33 cellular contexts compared by ENCODE assay signal in the genomic region with DNA sequence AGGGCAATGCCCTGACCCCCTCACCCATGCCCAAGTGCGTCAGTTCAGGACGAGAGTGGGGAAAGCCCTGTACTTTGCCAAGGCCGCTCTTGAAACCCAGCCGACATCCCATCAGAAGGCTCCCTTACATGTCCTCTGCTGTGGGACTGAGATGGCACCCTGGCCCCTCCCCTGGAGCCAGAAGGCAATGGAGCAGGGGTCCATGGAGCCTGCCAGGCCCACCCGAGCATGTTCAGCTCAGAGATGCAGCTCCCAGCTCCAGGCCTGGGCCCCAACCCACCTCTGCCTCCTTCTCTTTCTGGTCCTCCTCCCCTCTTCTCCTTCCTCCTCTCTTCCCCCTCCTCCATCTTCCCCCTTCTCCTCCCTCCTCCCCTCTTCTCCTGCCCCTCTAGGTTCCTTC.
"Had no signal": no experiment of that assay in that cellular context is flagged by ENCODE, and none has a peak within 500 bp of the region (broad histone marks: within the 10 kb centered on the region; RNA-seq: fewer than 3 reads in every experiment).

No MANE protein-coding gene starts in this region.

- H3K4me1 ChIP-seq: breast epithelium had no signal

- H3K27ac ChIP-seq: adrenal gland, body of pancreas, brain microvascular endothelial cell, breast epithelium, VCaP had no signal

- H3K27me3 ChIP-seq: body of pancreas, brain microvascular endothelial cell had no signal

- H3K36me3 ChIP-seq: adrenal gland, brain microvascular endothelial cell, breast epithelium had no signal

- DNase-seq: activated B cell treated with CpG ODN at 0.5 μM for 24 hours; activated CD4-positive, alpha-beta memory T cell treated with anti-CD3 and anti-CD28 coated beads for 36 hours; activated CD4-positive, alpha-beta T cell treated with anti-CD3 and anti-CD28 coated beads for 4 hours; activated CD4-positive, alpha-beta T cell treated with anti-CD3 and anti-CD28 coated beads, Interleukin-2, amount 10 ng/mL, durations not matched to agents 24 days and 14 days; activated CD4-positive, alpha-beta T cell treated with anti-CD3 and anti-CD28 coated beads, Interleukin-2, amount 50 U/mL, for 1 hour; activated CD4-positive, alpha-beta T cell treated with anti-CD3 and anti-CD28 coated beads, Interleukin-2, amount 50 U/mL, for 4 hours; activated CD4-positive, CD25-positive, alpha-beta regulatory T cell treated with anti-CD3 and anti-CD28 coated beads, Interleukin-2, amount 50 U/mL, for 72 hours; activated CD8-positive, alpha-beta memory T cell treated with anti-CD3 and anti-CD28 coated beads for 24 hours; activated CD8-positive, alpha-beta memory T cell treated with anti-CD3 and anti-CD28 coated beads, Interleukin-2, amount 10 ng/mL, durations not matched to agents 7 days and 5 days; activated CD8-positive, alpha-beta T cell treated with anti-CD3 and anti-CD28 coated beads, Interleukin-2, amount 10 ng/mL, durations not matched to agents 7 days and 5 days; activated effector memory CD4-positive, alpha-beta T cell treated with anti-CD3 and anti-CD28 coated beads, Interleukin-2, amount 50 U/mL, for 16 hours; activated gamma-delta T cell treated with Interleukin-2 at 50 U/mL for 16 hours; activated naive CD4-positive, alpha-beta T cell; activated naive CD4-positive, alpha-beta T cell treated with anti-CD3 and anti-CD28 coated beads for 36 hours; activated naive CD4-positive, alpha-beta T cell treated with anti-CD3 and anti-CD28 coated beads, Interleukin-2, amount 50 U/mL, for 16 hours; activated naive CD8-positive, alpha-beta T cell treated with anti-CD3 and anti-CD28 coated beads for 36 hours; activated T-cell treated with anti-CD3 and anti-CD28 coated beads for 4 hours; activated T-cell treated with anti-CD3 and anti-CD28 coated beads, Interleukin-2, amount 50 U/mL, for 1 hour; activated T-cell treated with anti-CD3 and anti-CD28 coated beads, Interleukin-2, amount 50 U/mL, for 4 hours; activated T-cell treated with anti-CD3 and anti-CD28 coated beads, Interleukin-2, amount 50 U/mL, for 72 hours; adrenal gland; amniotic stem cell; aorta; body of pancreas; brain microvascular endothelial cell; central memory CD4-positive, alpha-beta T cell; T-helper 1 cell; T-helper 2 cell; T-helper 9 cell had no signal

- H3K9me3 ChIP-seq: adrenal gland, body of pancreas, breast epithelium had no signal

- ATAC-seq: activated CD8-positive, alpha-beta memory T cell treated with anti-CD3 and anti-CD28 coated beads, Interleukin-2, amount 10 ng/mL, durations not matched to agents 7 days and 5 days; activated CD8-positive, alpha-beta T cell treated with anti-CD3 and anti-CD28 coated beads, Interleukin-2, amount 10 ng/mL, durations not matched to agents 7 days and 5 days; activated naive CD4-positive, alpha-beta T cell treated with anti-CD3 and anti-CD28 coated beads, Interleukin-2, amount 50 U/mL, for 72 hours; activated T-cell treated with anti-CD3 and anti-CD28 coated beads, Interleukin-2, amount 50 U/mL, for 4 hours; activated T-cell treated with anti-CD3 and anti-CD28 coated beads, Interleukin-2, amount 50 U/mL, for 72 hours; activated T-helper 17 cell treated with anti-CD3 and anti-CD28 coated beads, Interleukin-2, amount 50 U/mL, for 72 hours; body of pancreas had no signal

- H3K4me3 ChIP-seq: adrenal gland, body of pancreas, breast epithelium had no signal
